In the genomic region with DNA sequence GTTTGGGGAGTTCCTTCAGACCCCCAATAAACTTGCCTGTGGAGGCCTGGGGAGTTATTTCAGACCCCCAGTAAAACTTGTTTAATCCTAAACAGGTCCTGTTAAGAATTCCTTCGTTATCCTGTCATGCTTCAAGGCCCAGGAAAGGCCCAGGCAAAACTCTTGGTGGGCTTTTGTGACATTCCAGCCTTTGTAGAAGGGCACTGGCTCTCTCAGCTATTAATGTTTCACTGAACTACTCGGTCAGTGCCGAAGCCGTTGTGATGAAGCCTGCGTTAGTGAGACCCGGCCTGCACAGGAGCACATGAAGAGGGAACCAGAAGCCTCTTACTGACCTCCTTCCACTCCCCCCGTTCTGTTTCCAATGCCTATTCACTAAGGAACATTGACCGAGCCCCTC, we compare ENCODE assay signal across 18 cellular contexts. TPM values are rescaled to one million over a fixed set of nuclear protein-coding genes. Genes with fewer than 3 reads are reported as not detected.
DNase-seq lines count a peak whose midpoint lies in the region; ATAC-seq lines count a peak whose summit lies in the region.
"Had no signal": no experiment of that assay in that cellular context is flagged by ENCODE, and none has a peak within 500 bp of the region (broad histone marks: within the 10 kb centered on the region; RNA-seq: fewer than 3 reads in every experiment).

No MANE protein-coding gene starts in this region.

- H2BK5ac ChIP-seq in trophoblast cell (ENCODE audit: low read depth, low read length, poor library complexity) = no peak overlapping the region

- no peak overlapping the region for H4K8ac ChIP-seq in trophoblast cell (ENCODE audit: low read depth, low read length)

- no peaks in the 10 kb centered on the region for H3K79me2 ChIP-seq in trophoblast cell (ENCODE audit: control insufficient read depth, insufficient read depth, low read length, poor library complexity)

- no peak overlapping the region for H3K4me3 ChIP-seq in BLaER1
- no peak overlapping the region for H3K4me3 ChIP-seq in trophoblast cell (ENCODE audit: low read depth, low read length)

- no peaks in the 10 kb centered on the region for H3K27me3 ChIP-seq in BLaER1
- H3K27me3 ChIP-seq in trophoblast cell (ENCODE audit: insufficient read depth, low read length) = no peaks in the 10 kb centered on the region

- no peak overlapping the region for H3K14ac ChIP-seq in trophoblast cell (ENCODE audit: low read length)

- H3K18ac ChIP-seq in trophoblast cell (ENCODE audit: low read length) = peak overlapping the region; percentile 37

- H4K20me1 ChIP-seq in BLaER1 = no peaks in the 10 kb centered on the region

- no peaks in the 10 kb centered on the region for H3K27me3 Mint-ChIP-seq in T-helper 17 cell
- H3K27me3 Mint-ChIP-seq: CD4-positive, alpha-beta memory T cell; IgD-negative memory B cell had no signal

- H3K4me3 Mint-ChIP-seq in T-helper 17 cell = no peak overlapping the region

- peak overlapping the region; percentile 21 for H4K91ac ChIP-seq in trophoblast cell (ENCODE audit: low read depth, low read length)

- H3K27ac Mint-ChIP-seq in T-helper 17 cell = peak overlapping the region; percentile 91

- peaks cover 11% of the 10 kb centered on the region for H3K79me1 ChIP-seq in trophoblast cell (ENCODE audit: low read length)

- no peaks in the 10 kb centered on the region for H3K36me3 ChIP-seq in BLaER1
- no peaks in the 10 kb centered on the region for H3K36me3 ChIP-seq in trophoblast cell (ENCODE audit: control insufficient read depth in 1 of 2, insufficient read depth in 2 of 2, low read length in 2 of 2)

- H3K4me1 Mint-ChIP-seq in T-helper 17 cell = peaks cover 18% of the 10 kb centered on the region

- no peak overlapping the region for H3K4ac ChIP-seq in trophoblast cell (ENCODE audit: low read depth, low read length)

- no peak overlapping the region for H4K12ac ChIP-seq in trophoblast cell (ENCODE audit: low read depth, low read length)

- H3K9ac ChIP-seq in BLaER1 (no peak overlapping the region), trophoblast cell (ENCODE audit: low read length) (no peak overlapping the region)

- H2BK120ac ChIP-seq in trophoblast cell (ENCODE audit: insufficient read depth, low read length, poor library complexity) = peak overlapping the region; percentile 40

- peaks cover 41% of the 10 kb centered on the region for H3K4me1 ChIP-seq in BLaER1
- H3K4me1 ChIP-seq in trophoblast cell (ENCODE audit: control insufficient read depth in 1 of 2, insufficient read depth in 2 of 2, low read length in 2 of 2) = peaks cover 9 to 12% of the 10 kb centered on the region in 2 experiments
- H3K4me1 ChIP-seq: Caco-2 had no signal

- H2BK12ac ChIP-seq in trophoblast cell (ENCODE audit: low read length) = peak overlapping the region; percentile 85

- DNase-seq in T-helper 17 cell = no peak
- DNase-seq in left kidney (ENCODE audit: low read depth, low spot score) = peak; percentile 85
- no peak for DNase-seq in trophoblast cell
- no peak for DNase-seq in activated CD4-positive, alpha-beta T cell treated with anti-CD3 and anti-CD28 coated beads, Interleukin-2, amount 50 U/mL, for 4 hours
- no peak for DNase-seq in NCI-H1694 treated with DMSO at 0.1 percent for 48 hours (lab: John Stamatoyannopoulos, UW)
- DNase-seq: Caco-2; CD4-positive, alpha-beta memory T cell; DMS 273 treated with DMSO at 0.1 percent for 48 hours; DND-41; Karpas-422; NCI-H187; NCI-H446; NCI-H526 treated with DMSO at 0.1 percent for 48 hours; PC-3; SHP77 had no signal

- H2AK5ac ChIP-seq in trophoblast cell (ENCODE audit: low read length) = peak overlapping the region; percentile 56

- ATAC-seq in T-helper 17 cell (no peak), HG03378 (IDR thresholded peaks at IDR 0.05; ENCODE audit: unreplicated experiment) (no peak)
- ATAC-seq: PC-3 had no signal

- H3K36me3 Mint-ChIP-seq in T-helper 17 cell (ENCODE audit: low read depth) = no peaks in the 10 kb centered on the region
- H3K36me3 Mint-ChIP-seq: CD4-positive, alpha-beta memory T cell; IgD-negative memory B cell had no signal

- no peaks in the 10 kb centered on the region for H3K9me3 ChIP-seq in BLaER1
- no peaks in the 10 kb centered on the region for H3K9me3 ChIP-seq in T-helper 17 cell (ENCODE audit: control insufficient read depth, low read length, poor library complexity, severe bottlenecking)
- no peaks in the 10 kb centered on the region for H3K9me3 ChIP-seq in trophoblast cell (ENCODE audit: insufficient read depth, low read depth, low read length)
- H3K9me3 ChIP-seq: Caco-2 had no signal

- peak overlapping the region; percentile 24 for H2AFZ ChIP-seq in trophoblast cell (ENCODE audit: insufficient read depth, low read length, poor library complexity)

- no peak overlapping the region for H3K27ac ChIP-seq in BLaER1
- H3K27ac ChIP-seq in trophoblast cell (ENCODE audit: low read depth, low read length) = peak overlapping the region; percentile 8

- H3K4me2 ChIP-seq in BLaER1 = peak overlapping the region; percentile 91
- H3K4me2 ChIP-seq in trophoblast cell (ENCODE audit: low read length) = no peak overlapping the region

- no peak overlapping the region for H3K23ac ChIP-seq in trophoblast cell (ENCODE audit: low read length)

- no CpG with 5 or more reads among the region's 8 CpGs for WGBS in trophoblast cell (ENCODE audit: extremely low coverage, insufficient coverage, insufficient read length)

RNA-seq across cellular contexts. Expression of gene PLCG2, which starts 47.5 kb away (rescaled TPM):
- total RNA-seq in T-helper 17 cell = 10 to 100 TPM in 1 of 2 donors, 1 to 10 TPM in 1; 4.2 to 16.2 TPM
- polyA plus RNA-seq in trophoblast cell (2013) = 0.68 and 0.85 TPM in 2 replicates
